ENCODE assay signal across 27 cellular contexts in the genomic region with DNA sequence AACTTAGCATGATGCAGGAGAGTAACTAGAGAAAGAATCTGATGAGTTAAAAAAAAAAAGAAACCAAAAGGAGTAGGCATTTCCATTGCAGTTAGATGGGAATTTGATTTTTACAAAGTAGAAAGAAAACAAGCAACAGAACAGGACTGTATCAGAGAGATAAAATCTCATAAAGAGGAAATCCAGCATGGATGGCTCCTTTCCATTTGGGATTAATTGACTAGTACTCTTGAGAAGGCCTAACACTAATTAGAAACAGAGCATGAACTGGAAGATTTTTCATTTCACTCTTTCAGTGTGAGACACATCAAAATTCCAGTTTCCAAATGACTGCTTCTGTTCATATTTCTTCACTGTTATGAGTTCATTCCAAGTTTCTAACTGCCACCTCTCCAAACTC.
DNase-seq lines count a peak whose midpoint lies in the region; TF ChIP-seq lines count a peak whose summit lies in the region.
"Had no signal": no experiment of that assay in that cellular context is flagged by ENCODE, and none has a peak within 500 bp of the region (broad histone marks: within the 10 kb centered on the region; RNA-seq: fewer than 3 reads in every experiment).

No MANE protein-coding gene starts in this region.

- DNase-seq in GM03348 (ENCODE audit: low spot score) (peak; percentile 23), SK-N-SH (peak; percentile 62), neural progenitor cell (ENCODE audit: low spot score) (no peak), spleen (no peak), mesenteric fat pad (ENCODE audit: low spot score) (no peak), tibial artery (no peak), osteoblast (ENCODE audit: insufficient read length, low spot score, missing footprints) (no peak)
- DNase-seq: Caco-2; CD8-positive, alpha-beta T cell; DMS 273 treated with DMSO at 0.1 percent for 48 hours; DMS79; GF-D8; NCI-H1092; NCI-H1417 treated with DMSO at 0.1 percent for 48 hours; NCI-H187; NCI-H2081 treated with DMSO at 0.1 percent for 48 hours; NCI-H2171 treated with DMSO at 0.1 percent for 48 hours; NCI-H345; NCI-H510A treated with DMSO at 0.1 percent for 48 hours; NCI-H748 treated with DMSO at 0.1 percent for 48 hours; NK-92 treated with Interleukin-12 subunit alpha and Interleukin-12 subunit beta, amount 100 ng/mL, for 24 hours; PC-3 had no signal

- H3K27me3 Mint-ChIP-seq in brain (peaks cover 2% of the 10 kb centered on the region), neural progenitor cell (ENCODE audit: insufficient read depth, low read depth) (peaks cover 6% of the 10 kb centered on the region)
- H3K27me3 Mint-ChIP-seq: B cell had no signal

- CTCF ChIA-PET in SK-N-SH (lab: Yijun Ruan, JAX), result no interaction called here

- H3K4me3 Mint-ChIP-seq in brain (no peak overlapping the region), neural progenitor cell (no peak overlapping the region)
- H3K4me3 Mint-ChIP-seq: B cell; CD8-positive, alpha-beta T cell had no signal

- H3K9me3 ChIP-seq in SK-N-SH (no peaks in the 10 kb centered on the region), neural progenitor cell (ENCODE audit: low read depth) (no peaks in the 10 kb centered on the region), spleen (peaks cover 0 to 9% (median 2%) of the 10 kb centered on the region in 8 donors), tibial artery (no peaks in the 10 kb centered on the region), osteoblast (ENCODE audit: low read depth, low read length) (no peaks in the 10 kb centered on the region)
- H3K9me3 ChIP-seq: A549, Caco-2, SJCRH30 had no signal

- H3K79me2 ChIP-seq in SK-N-SH (ENCODE audit: insufficient read depth), result no peaks in the 10 kb centered on the region
- H3K79me2 ChIP-seq in neural progenitor cell (ENCODE audit: low read depth), result no peaks in the 10 kb centered on the region
- H3K79me2 ChIP-seq in osteoblast (ENCODE audit: insufficient read depth, low read length), result no peaks in the 10 kb centered on the region

- H3F3A ChIP-seq in SK-N-SH (replicated peaks; ENCODE audit: insufficient read depth) (no peaks in the 10 kb centered on the region), neural progenitor cell (ENCODE audit: low read depth) (peaks cover 26% of the 10 kb centered on the region)

- H3K27ac Mint-ChIP-seq in brain (peak overlapping the region in 4 of 5 experiments; percentile 7 to 63 (median 38)), neural progenitor cell (peak overlapping the region; percentile 79)
- H3K27ac Mint-ChIP-seq: B cell; CD8-positive, alpha-beta T cell had no signal

- TF ChIP-seq EP300 in SK-N-SH (IDR thresholded peaks at IDR 0.05; ENCODE audit: borderline replicate concordance in 1 of 2, low read depth in 1 of 2, low read length in 1 of 2), result peak in 1 of 2 experiments; percentile 41; a peak in 1 of 4 replicates

- no peak overlapping the region for H3K4me2 ChIP-seq in SK-N-SH
- H3K4me2 ChIP-seq in neural progenitor cell, result no peak overlapping the region
- H3K4me2 ChIP-seq in osteoblast (ENCODE audit: insufficient read depth, low read length), result no peak overlapping the region
- H3K4me2 ChIP-seq: A549 had no signal

- POLR2A ChIA-PET in SK-N-SH (lab: Yijun Ruan, JAX), result no interaction called here

- H3K27me3 ChIP-seq in SK-N-SH (ENCODE audit: insufficient read depth) (no peaks in the 10 kb centered on the region), neural progenitor cell (no peaks in the 10 kb centered on the region), spleen (replicated peaks in 1 of 7) (no peaks in the 10 kb centered on the region), tibial artery (no peaks in the 10 kb centered on the region), osteoblast (ENCODE audit: insufficient read depth, low read length) (no peaks in the 10 kb centered on the region)
- H3K27me3 ChIP-seq: SJCRH30 had no signal

- H3K9me3 Mint-ChIP-seq in brain (peaks cover 0 to 3% (median 2%) of the 10 kb centered on the region in 5 experiments), neural progenitor cell (no peaks in the 10 kb centered on the region)
- H3K9me3 Mint-ChIP-seq: CD8-positive, alpha-beta T cell had no signal

- peak overlapping the region in 1 of 2 experiments; percentile 79; a peak in 2 of 4 replicates for H3K27ac ChIP-seq in SK-N-SH (ENCODE audit: low read depth in 2 of 2, low read length in 1 of 2)
- no peak overlapping the region for H3K27ac ChIP-seq in neural progenitor cell
- no peak overlapping the region for H3K27ac ChIP-seq in spleen
- H3K27ac ChIP-seq in tibial artery, result no peak overlapping the region
- H3K27ac ChIP-seq in osteoblast (ENCODE audit: low read depth, low read length), result no peak overlapping the region
- H3K27ac ChIP-seq: A549, C4-2B, SJCRH30 had no signal

- no peak overlapping the region for H2AFZ ChIP-seq in SK-N-SH (ENCODE audit: low read depth)
- no peak overlapping the region for H2AFZ ChIP-seq in neural progenitor cell (replicated peaks)
- H2AFZ ChIP-seq in osteoblast (ENCODE audit: low read length), result no peak overlapping the region

- intact Hi-C loops in spleen (cut with DNase I; ENCODE audit: low total_unique reads), result no loop called here
- intact Hi-C loops in tibial artery (cut with DNase I; ENCODE audit: low total_unique reads), result no loop called here

- H3K4me1 Mint-ChIP-seq in brain (peaks cover 50% of the 10 kb centered on the region), neural progenitor cell (peaks cover 50% of the 10 kb centered on the region)
- H3K4me1 Mint-ChIP-seq: B cell had no signal

- peaks cover 0 to 13% of the 10 kb centered on the region in 2 experiments; a peak in 2 of 4 replicates for H3K4me1 ChIP-seq in SK-N-SH (ENCODE audit: control insufficient read depth in 1 of 2, insufficient read depth in 2 of 2, low read depth in 1 of 2, low read length in 1 of 2)
- peaks cover 40% of the 10 kb centered on the region for H3K4me1 ChIP-seq in neural progenitor cell
- H3K4me1 ChIP-seq in spleen, result peaks cover 0 to 6% (median 0%) of the 10 kb centered on the region in 6 donors
- no peaks in the 10 kb centered on the region for H3K4me1 ChIP-seq in tibial artery
- no peaks in the 10 kb centered on the region for H3K4me1 ChIP-seq in osteoblast (ENCODE audit: insufficient read depth, low read length)
- H3K4me1 ChIP-seq: A549, Caco-2 had no signal

- TF ChIP-seq POLR2A in spleen (IDR thresholded peaks at IDR 0.05), result no peak

- TF ChIP-seq RAD21 in SK-N-SH (IDR thresholded peaks at IDR 0.05; ENCODE audit: low read length), result no peak

- H3K9me2 ChIP-seq in SK-N-SH, result no peaks in the 10 kb centered on the region

- H3K36me3 Mint-ChIP-seq in brain, result no peaks in the 10 kb centered on the region
- H3K36me3 Mint-ChIP-seq in neural progenitor cell, result no peaks in the 10 kb centered on the region
- H3K36me3 Mint-ChIP-seq: CD8-positive, alpha-beta T cell had no signal

- H3K4me3 ChIP-seq in SK-N-SH (ENCODE audit: low read depth in 2 of 2, low read length in 1 of 2) (no peak overlapping the region), neural progenitor cell (no peak overlapping the region), spleen (no peak overlapping the region), tibial artery (no peak overlapping the region), osteoblast (ENCODE audit: insufficient read depth, low read length) (no peak overlapping the region)
- H3K4me3 ChIP-seq: A549, SJCRH30 had no signal

- no peaks in the 10 kb centered on the region for H4K20me1 ChIP-seq in SK-N-SH (ENCODE audit: insufficient read depth)
- no peaks in the 10 kb centered on the region for H4K20me1 ChIP-seq in neural progenitor cell (ENCODE audit: low read depth)
- H4K20me1 ChIP-seq in osteoblast (ENCODE audit: insufficient read depth, low read length), result no peaks in the 10 kb centered on the region

- H3K36me3 ChIP-seq in SK-N-SH (replicated peaks in 1 of 2; ENCODE audit: control insufficient read depth in 1 of 2, insufficient read depth in 2 of 2, low read length in 1 of 2), result no peaks in the 10 kb centered on the region
- H3K36me3 ChIP-seq in neural progenitor cell, result no peaks in the 10 kb centered on the region
- no peaks in the 10 kb centered on the region for H3K36me3 ChIP-seq in spleen
- no peaks in the 10 kb centered on the region for H3K36me3 ChIP-seq in tibial artery
- H3K36me3 ChIP-seq in osteoblast (ENCODE audit: insufficient read depth, low read length), result no peaks in the 10 kb centered on the region
- H3K36me3 ChIP-seq: SJCRH30 had no signal

- TF ChIP-seq CTCF in SK-N-SH (IDR thresholded peaks at IDR 0.05) (no peak), brain (conservative IDR thresholded peaks at IDR 0.05) (no peak), neural progenitor cell (IDR thresholded peaks at IDR 0.05) (no peak), spleen (IDR thresholded peaks at IDR 0.05 in 8 of 11, conservative IDR thresholded peaks at IDR 0.05 in 3 of 11) (no peak), tibial artery (IDR thresholded peaks at IDR 0.05) (no peak), osteoblast (IDR thresholded peaks at IDR 0.05; ENCODE audit: extremely low read depth, low read depth, low read length) (no peak)

- H3K9ac ChIP-seq in SK-N-SH, result no peak overlapping the region
- H3K9ac ChIP-seq in neural progenitor cell, result no peak overlapping the region

TF ChIP-seq in SK-N-SH, 30 proteins besides CTCF, POLR2A, EP300 and RAD21 (continues in another document):
- TF ChIP-seq TEAD4 (IDR thresholded peaks at IDR 0.05; ENCODE audit: borderline replicate concordance, insufficient read depth), result no peak
- TF ChIP-seq MXI1 (IDR thresholded peaks at IDR 0.05; ENCODE audit: low read depth, low read length), result no peak
- TF ChIP-seq RCOR1 (IDR thresholded peaks at IDR 0.05; ENCODE audit: low read length), result peak; percentile 61; the same call in 1 of the 2 replicates
- no peak for TF ChIP-seq MEF2A (IDR thresholded peaks at IDR 0.05; ENCODE audit: borderline replicate concordance, low read depth)
- no peak for TF ChIP-seq SMC3 (IDR thresholded peaks at IDR 0.05; ENCODE audit: low read depth, low read length)
- TF ChIP-seq RXRA (IDR thresholded peaks at IDR 0.05; ENCODE audit: borderline replicate concordance, low read depth), result no peak
- TF ChIP-seq CHD2 (IDR thresholded peaks at IDR 0.05; ENCODE audit: low read length, partially characterized antibody), result peak; percentile 54
- TF ChIP-seq NRF1 (IDR thresholded peaks at IDR 0.05; ENCODE audit: low read depth, low read length), result no peak

Comparison
In these comparisons a context has a peak if more than half of its experiments do, and no peak if none do; other contexts are left out.
1. DNase-seq: peak in GM03348 (single experiment) and SK-N-SH (single experiment); none in neural progenitor cell (single experiment), spleen (single experiment), mesenteric fat pad (single experiment), tibial artery (0 of 2) and osteoblast (single experiment).